ENCODE assay signal across 11 cellular contexts in genomic region chr5:66498791-66499207, GRCh38.
DNase-seq lines count a peak whose midpoint lies in the region; ATAC-seq and TF ChIP-seq lines count a peak whose summit lies in the region.
"Had no signal": no experiment of that assay in that cellular context is flagged by ENCODE, and none has a peak within 500 bp of the region (broad histone marks: within the 10 kb centered on the region; RNA-seq: fewer than 3 reads in every experiment).

No MANE protein-coding gene starts in this region.

- no peaks in the 10 kb centered on the region for H3K79me2 ChIP-seq in KMS-11 (ENCODE audit: insufficient read depth, low read depth)

- H3K27me3 ChIP-seq in KMS-11 (ENCODE audit: insufficient read depth, low read depth) = no peaks in the 10 kb centered on the region
- H3K27me3 ChIP-seq in left lung = no peaks in the 10 kb centered on the region
- H3K27me3 ChIP-seq: tibial nerve had no signal

- H4K20me1 ChIP-seq in KMS-11 (ENCODE audit: insufficient read depth) = no peaks in the 10 kb centered on the region

- no peaks in the 10 kb centered on the region for H3K9me3 ChIP-seq in left lung
- H3K9me3 ChIP-seq: HAP-1 had no signal

- H3K36me3 ChIP-seq in KMS-11 (ENCODE audit: insufficient read depth) = no peaks in the 10 kb centered on the region
- H3K36me3 ChIP-seq in left lung = no peaks in the 10 kb centered on the region
- H3K36me3 ChIP-seq: HAP-1, tibial nerve had no signal

- TF ChIP-seq CTCF in KMS-11 (conservative IDR thresholded peaks at IDR 0.05; ENCODE audit: low read depth, low read length) (0 out of 2 replicates have a peak, but pooled peaks have one; percentile 25), astrocyte of the cerebellum (IDR thresholded peaks at IDR 0.05; ENCODE audit: low read depth, low read length, missing control alignments) (peak; percentile 7), left lung (IDR thresholded peaks at IDR 0.05) (no peak)

- H3K4me2 ChIP-seq in KMS-11 = no peak overlapping the region

- peak; percentile 33 for ATAC-seq in left lung
- no peak for ATAC-seq in GM21529 (IDR thresholded peaks at IDR 0.05; ENCODE audit: unreplicated experiment)
- ATAC-seq in HG03095 (IDR thresholded peaks at IDR 0.05; ENCODE audit: unreplicated experiment) = no peak

- intact Hi-C loops in left lung (cut with DNase I) = no loop called here

- H2AFZ ChIP-seq in KMS-11 (ENCODE audit: low read depth) = no peak overlapping the region

- in situ Hi-C loops in astrocyte of the cerebellum (cut with HindIII; ENCODE audit: low sequenced_read_pairs) = no loop called here

- H3K4me3 ChIP-seq in KMS-11 (IDR thresholded peaks at IDR 0.05; ENCODE audit: insufficient read depth, low read depth, low read length) = no peak overlapping the region
- H3K4me3 ChIP-seq in astrocyte of the cerebellum (ENCODE audit: low read depth, low read length) = no peak overlapping the region
- H3K4me3 ChIP-seq in left lung = no peak overlapping the region
- H3K4me3 ChIP-seq: HAP-1, tibial nerve had no signal

- no peak overlapping the region for H3K27ac ChIP-seq in KMS-11
- no peak overlapping the region for H3K27ac ChIP-seq in left lung
- H3K27ac ChIP-seq: tibial nerve had no signal

- no peak overlapping the region for H3K9ac ChIP-seq in KMS-11

- H3K4me1 ChIP-seq in KMS-11 (ENCODE audit: low read depth, poor library complexity, severe bottlenecking) (no peaks in the 10 kb centered on the region), left lung (no peaks in the 10 kb centered on the region)
- H3K4me1 ChIP-seq: HAP-1, tibial nerve had no signal

- peak; percentile 42 for DNase-seq in EL
- DNase-seq in astrocyte of the cerebellum (ENCODE audit: low read depth) = no peak
- no peak for DNase-seq in left lung
- DNase-seq in NCI-H446 treated with DMSO at 0.1 percent for 48 hours (lab: John Stamatoyannopoulos, UW) = no peak
- DNase-seq in T1000 (lab: John Stamatoyannopoulos, UW) = no peak
- DNase-seq: kidney glomerular epithelial cell had no signal

Comparison
In these comparisons a context has a peak if more than half of its experiments do, and no peak if none do; other contexts are left out.
1. CTCF ChIP-seq: peak in KMS-11 (single experiment) and astrocyte of the cerebellum (single experiment); none in left lung (0 of 2).